25 cellular contexts compared by ENCODE assay signal in the genomic region with DNA sequence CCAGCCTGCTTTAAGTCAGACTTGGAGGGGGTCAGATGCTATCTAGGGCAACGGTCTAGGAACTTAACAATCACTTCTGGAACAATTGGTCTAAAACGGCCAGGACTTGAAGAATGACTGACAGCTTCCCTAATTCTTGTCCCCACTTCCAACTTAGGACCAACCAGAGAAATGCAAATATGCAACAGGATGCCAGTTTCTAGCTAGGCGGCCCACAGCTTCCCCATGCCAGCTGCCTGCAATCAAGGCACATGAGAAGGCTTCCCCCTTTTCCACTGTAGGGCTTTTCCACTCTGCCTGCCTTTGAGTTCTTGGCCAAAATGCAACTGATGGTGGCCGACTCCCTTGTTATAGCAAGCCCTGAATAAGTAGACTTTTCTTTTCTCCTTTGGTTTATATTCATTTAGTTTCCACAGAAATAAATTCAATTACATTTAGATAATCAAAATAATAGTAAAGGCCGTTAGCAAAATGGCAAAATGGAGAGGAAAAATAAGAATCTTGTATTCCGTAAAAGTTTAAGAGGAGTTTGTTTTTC.
"Had no signal": no experiment of that assay in that cellular context is flagged by ENCODE, and none has a peak within 500 bp of the region (broad histone marks: within the 10 kb centered on the region; RNA-seq: fewer than 3 reads in every experiment).

No MANE protein-coding gene starts in this region.

- H3K4me3 Mint-ChIP-seq: activated B cell treated with CpG ODN at 0.5 μM for 24 hours; activated CD4-positive, alpha-beta T cell treated with anti-CD3 and anti-CD28 coated beads, Interleukin-2, amount 10 ng/mL, durations not matched to agents 24 days and 14 days; activated naive CD8-positive, alpha-beta T cell; activated T-cell treated with anti-CD3 and anti-CD28 coated beads, Interleukin-2, amount 50 U/mL, for 4 hours; brain; central memory CD8-positive, alpha-beta T cell; T-helper 17 cell had no signal

- H3K4me1 Mint-ChIP-seq: brain had no signal

- H3K27me3 Mint-ChIP-seq: activated B cell treated with CpG ODN at 0.5 μM for 24 hours; activated CD4-positive, alpha-beta T cell treated with anti-CD3 and anti-CD28 coated beads, Interleukin-2, amount 10 ng/mL, durations not matched to agents 24 days and 14 days; activated naive CD8-positive, alpha-beta T cell; brain; central memory CD8-positive, alpha-beta T cell; T-helper 17 cell had no signal

- ATAC-seq: activated T-cell treated with anti-CD3 and anti-CD28 coated beads, Interleukin-2, amount 50 U/mL, for 4 hours; T-helper 17 cell had no signal

- FAIRE-seq: astrocyte had no signal

- H3K27me3 ChIP-seq: Peyer's patch had no signal

- H3K27ac Mint-ChIP-seq: activated B cell treated with CpG ODN at 0.5 μM for 24 hours; activated CD4-positive, alpha-beta T cell treated with anti-CD3 and anti-CD28 coated beads, Interleukin-2, amount 10 ng/mL, durations not matched to agents 24 days and 14 days; activated naive CD8-positive, alpha-beta T cell; brain; T-helper 17 cell had no signal

- H3K27ac ChIP-seq: Peyer's patch, RWPE1 had no signal

- H3K9me3 Mint-ChIP-seq: activated B cell treated with CpG ODN at 0.5 μM for 24 hours; activated CD4-positive, alpha-beta T cell treated with anti-CD3 and anti-CD28 coated beads, Interleukin-2, amount 10 ng/mL, durations not matched to agents 24 days and 14 days; activated T-cell treated with anti-CD3 and anti-CD28 coated beads, Interleukin-2, amount 50 U/mL, for 4 hours; central memory CD8-positive, alpha-beta T cell had no signal

- H3K4me3 ChIP-seq: Peyer's patch had no signal

- DNase-seq: activated B cell treated with CpG ODN at 0.5 μM for 24 hours; activated CD4-positive, alpha-beta T cell treated with anti-CD3 and anti-CD28 coated beads for 1 hour; activated CD4-positive, alpha-beta T cell treated with anti-CD3 and anti-CD28 coated beads, Interleukin-2, amount 10 ng/mL, durations not matched to agents 24 days and 14 days; activated CD4-positive, alpha-beta T cell treated with anti-CD3 and anti-CD28 coated beads, Interleukin-2, amount 50 U/mL, for 48 hours; activated CD8-positive, alpha-beta memory T cell treated with anti-CD3 and anti-CD28 coated beads for 24 hours; activated effector memory CD4-positive, alpha-beta T cell treated with anti-CD3 and anti-CD28 coated beads, Interleukin-2, amount 50 U/mL, for 16 hours; activated naive CD4-positive, alpha-beta T cell treated with Interleukin-2 at 50 U/mL for 16 hours; activated T-cell treated with anti-CD3 and anti-CD28 coated beads, Interleukin-2, amount 50 U/mL, for 4 hours; amygdala; MM.1S; NCI-H1105; NCI-H1436; NCI-H1694 treated with DMSO at 0.1 percent for 48 hours; NCI-H2029 treated with DMSO at 0.1 percent for 48 hours; NCI-H446; NCI-H524; Peyer's patch; Right ventricle myocardium superior; T-helper 17 cell; T-helper 9 cell had no signal

- H3K36me3 ChIP-seq: Peyer's patch had no signal

- H3K9me3 ChIP-seq: Peyer's patch had no signal
